Comparison of ENCODE assay signal across 15 cellular contexts in the genomic region with DNA sequence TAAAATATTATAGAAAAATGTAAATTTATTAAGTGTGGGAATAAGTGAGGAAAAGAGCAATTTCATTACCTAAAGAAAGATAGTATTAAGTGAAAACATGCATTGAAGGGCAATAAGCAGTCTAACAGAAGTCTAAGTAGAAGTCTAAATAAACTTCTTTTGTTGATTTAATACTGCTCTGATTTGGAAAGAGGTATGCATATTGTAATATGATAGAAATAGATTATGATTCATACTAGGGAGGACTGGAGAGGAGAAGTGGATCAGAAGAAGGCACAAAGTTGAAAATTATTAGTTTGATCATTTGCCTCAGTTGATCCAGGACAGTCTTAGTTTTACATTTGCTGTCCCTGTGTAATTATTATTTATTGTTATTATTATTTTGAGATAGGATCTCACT. TPM values are rescaled to one million over a fixed set of nuclear protein-coding genes. Genes with fewer than 3 reads are reported as not detected.
DNase-seq lines count a peak whose midpoint lies in the region; ATAC-seq and TF ChIP-seq lines count a peak whose summit lies in the region.
"Had no signal": no experiment of that assay in that cellular context is flagged by ENCODE, and none has a peak within 500 bp of the region (broad histone marks: within the 10 kb centered on the region; RNA-seq: fewer than 3 reads in every experiment).

No MANE protein-coding gene starts in this region.

- H3K4me1 ChIP-seq in trophoblast cell (ENCODE audit: control insufficient read depth in 1 of 2, insufficient read depth in 2 of 2, low read length in 2 of 2) = peaks cover 0 to 2% of the 10 kb centered on the region in 2 experiments

- H3K23ac ChIP-seq in trophoblast cell (ENCODE audit: low read length) = no peak overlapping the region

- no peak overlapping the region for H3K4me3 ChIP-seq in AG10803 (ENCODE audit: low read length)
- no peak overlapping the region for H3K4me3 ChIP-seq in epithelial cell of esophagus (ENCODE audit: low read length)
- H3K4me3 ChIP-seq in trophoblast cell (ENCODE audit: low read depth, low read length) = no peak overlapping the region

- no peak overlapping the region for H4K91ac ChIP-seq in trophoblast cell (ENCODE audit: low read depth, low read length)

- no peak overlapping the region for H4K8ac ChIP-seq in trophoblast cell (ENCODE audit: low read depth, low read length)

- no peak overlapping the region for H2BK5ac ChIP-seq in trophoblast cell (ENCODE audit: low read depth, low read length, poor library complexity)

- no peak overlapping the region for H3K4ac ChIP-seq in trophoblast cell (ENCODE audit: low read depth, low read length)

- TF ChIP-seq CTCF in AG10803 (conservative IDR thresholded peaks at IDR 0.05; ENCODE audit: low read length) = no peak
- TF ChIP-seq CTCF in epithelial cell of esophagus (IDR thresholded peaks at IDR 0.05; ENCODE audit: insufficient read depth, low read depth, low read length, missing control alignments) = no peak

- no peak overlapping the region for H2BK12ac ChIP-seq in trophoblast cell (ENCODE audit: low read length)

- DNase-seq in AG10803 (ENCODE audit: low read depth) (peak; percentile 15), LHCN-M2 (ENCODE audit: low read depth) (peak; percentile 31), epithelial cell of esophagus (ENCODE audit: low read depth) (peak; percentile 28), iris pigment epithelial cell (ENCODE audit: low read depth) (peak; percentile 40), trophoblast cell (no peak)
- DNase-seq: CD4-positive, alpha-beta T cell; DMS79 treated with DMSO at 0.1 percent for 48 hours; GF-D8; MV-4-11; NCI-H1436; NCI-H2081; NCI-H510A treated with DMSO at 0.1 percent for 48 hours had no signal

- H4K12ac ChIP-seq in trophoblast cell (ENCODE audit: low read depth, low read length) = no peak overlapping the region

- ATAC-seq in HG03139 (IDR thresholded peaks at IDR 0.05; ENCODE audit: unreplicated experiment) (no peak), HG03025 (IDR thresholded peaks at IDR 0.05; ENCODE audit: low FRiP score, unreplicated experiment) (no peak), HG03045 (IDR thresholded peaks at IDR 0.05; ENCODE audit: unreplicated experiment) (no peak)

- H3K36me3 ChIP-seq in trophoblast cell (ENCODE audit: control insufficient read depth in 1 of 2, insufficient read depth in 2 of 2, low read length in 2 of 2) = no peaks in the 10 kb centered on the region

- no peak overlapping the region for H3K27ac ChIP-seq in trophoblast cell (ENCODE audit: low read depth, low read length)

- H3K18ac ChIP-seq in trophoblast cell (ENCODE audit: low read length) = no peak overlapping the region

- H2AK5ac ChIP-seq in trophoblast cell (ENCODE audit: low read length) = no peak overlapping the region

- peaks cover 3% of the 10 kb centered on the region for H3K79me1 ChIP-seq in trophoblast cell (ENCODE audit: low read length)

- no peak overlapping the region for H3K9ac ChIP-seq in trophoblast cell (ENCODE audit: low read length)

- H3K9me3 ChIP-seq in trophoblast cell (ENCODE audit: insufficient read depth, low read depth, low read length) = no peaks in the 10 kb centered on the region

- peaks cover under 1% of the 10 kb centered on the region for H3K79me2 ChIP-seq in trophoblast cell (ENCODE audit: control insufficient read depth, insufficient read depth, low read length, poor library complexity)

- H2AFZ ChIP-seq in trophoblast cell (ENCODE audit: insufficient read depth, low read length, poor library complexity) = no peak overlapping the region

- no peaks in the 10 kb centered on the region for H3K27me3 ChIP-seq in trophoblast cell (ENCODE audit: insufficient read depth, low read length)

- no peak overlapping the region for H3K14ac ChIP-seq in trophoblast cell (ENCODE audit: low read length)

- no peak overlapping the region for H2BK120ac ChIP-seq in trophoblast cell (ENCODE audit: insufficient read depth, low read length, poor library complexity)

- no peak overlapping the region for H3K4me2 ChIP-seq in trophoblast cell (ENCODE audit: low read length)

RNA-seq across cellular contexts. Expression of gene ERBIN, which starts 6.6 kb away (rescaled TPM):
- total RNA-seq in LHCN-M2 (2014; rRNA removed) = 46.1 and 50.1 TPM in 2 replicates
- 15.7 TPM for polyA plus RNA-seq in LHCN-M2 (2012)
- 71.3 and 77.6 TPM in 2 replicates for polyA plus RNA-seq in trophoblast cell (2013)

Comparison
In these comparisons a context has a peak if more than half of its experiments do, and no peak if none do; other contexts are left out.
1. DNase-seq: peak in AG10803 (single experiment), LHCN-M2 (single experiment), epithelial cell of esophagus (single experiment) and iris pigment epithelial cell (single experiment); none in trophoblast cell (0 of 2).